Comparison of ENCODE assay signal across 8 cellular contexts in genomic region chr12:119020377-119021360, GRCh38. TPM values are rescaled to one million over a fixed set of nuclear protein-coding genes. Genes with fewer than 3 reads are reported as not detected.
DNase-seq lines count a peak whose midpoint lies in the region; ATAC-seq, FAIRE-seq and TF ChIP-seq lines count a peak whose summit lies in the region.

No MANE protein-coding gene starts in this region.

- no peak overlapping the region for H3K4me3 Mint-ChIP-seq in nephron progenitor cell

- H3K9me3 Mint-ChIP-seq in nephron progenitor cell: peaks cover 11% of the 10 kb centered on the region

- 41% methylated on average over 21 of the region's 22 CpGs for WGBS in GM12878 (ENCODE audit: insufficient coverage, insufficient replicate concordance, low lambda C conversion rate, missing lambda C conversion rate)
- WGBS in tibial nerve, 2 donors: 35 to 36% methylated on average over 22 of the region's 22 CpGs

- TF ChIP-seq EP300 in GM12878 (IDR thresholded peaks at IDR 0.05; ENCODE audit: borderline replicate concordance in 1 of 2, control insufficient read depth in 1 of 2, low read depth in 2 of 2, low read length in 2 of 2): no peak
- no peak for TF ChIP-seq EP300 in tibial nerve (IDR thresholded peaks at IDR 0.05)

- 0 out of 3 replicates have a peak, but pooled peaks have one; percentile 42 for ATAC-seq in GM12878
- no peak for ATAC-seq in GM21737 (IDR thresholded peaks at IDR 0.05; ENCODE audit: unreplicated experiment)
- ATAC-seq in HG03045 (IDR thresholded peaks at IDR 0.05; ENCODE audit: unreplicated experiment): no peak

- H2AFZ ChIP-seq in GM12878 (ENCODE audit: control insufficient read depth, low read depth, low read length): no peak overlapping the region

- SMC1A ChIA-PET in GM12878 (lab: Charles Lee; ENCODE audit: uncharacterized antibody, unreplicated experiment): no interaction called here

- H3K27me3 ChIP-seq in HUES6 (ENCODE audit: control insufficient read depth, insufficient read depth, low read length): no peaks in the 10 kb centered on the region
- H3K27me3 ChIP-seq in GM12878 (replicated peaks in 1 of 2; ENCODE audit: control insufficient read depth in 2 of 2, insufficient read depth in 2 of 2, low read length in 1 of 2): no peaks in the 10 kb centered on the region
- H3K27me3 ChIP-seq in tibial nerve: no peaks in the 10 kb centered on the region

- TF ChIP-seq RAD21 in GM12878 (IDR thresholded peaks at IDR 0.05; ENCODE audit: insufficient read depth, low read depth, low read length): no peak

- H4K20me1 ChIP-seq in GM12878 (ENCODE audit: control insufficient read depth, insufficient read depth): no peaks in the 10 kb centered on the region

- H3K79me2 ChIP-seq in GM12878 (ENCODE audit: control insufficient read depth, insufficient read depth, low read length): no peaks in the 10 kb centered on the region

- H3K4me3 ChIP-seq in HUES6 (ENCODE audit: low read depth, low read length) (0 out of 2 replicates have a peak overlapping the region, but pooled peaks have one; percentile 14), GM12878 (no peak overlapping the region), tibial nerve (no peak overlapping the region)

- intact Hi-C loops in GM12878 (cut with micrococcal nuclease; ENCODE audit: unreplicated experiment): no loop called here

- RAD21 ChIA-PET in GM12878 (lab: Charles Lee; ENCODE audit: unreplicated experiment): no interaction called here

- CTCF ChIA-PET in GM12878 (lab: Yijun Ruan, JAX): no interaction called here

- TF ChIP-seq POLR2A in GM12878 (IDR thresholded peaks at IDR 0.05; ENCODE audit: low read depth, low read length) (no peak), tibial nerve (IDR thresholded peaks at IDR 0.05) (no peak)

- BruUV-seq in GM12878 (replicated peaks; lab: Mats Ljungman, UMichigan): no TSS peak

- DNase-seq in NCI-H748 (lab: John Stamatoyannopoulos, UW; ENCODE audit: unreplicated experiment) (peak; percentile 9), NCI-H748 treated with DMSO at 0.1 percent for 48 hours (lab: John Stamatoyannopoulos, UW) (no peak), GM12878 (ENCODE audit: low read depth, low spot score) (no peak), nephron progenitor cell (peak; percentile 75), tibial nerve (ENCODE audit: low spot score in 2 of 2) (no peak)

- H3K36me3 ChIP-seq in HUES6 (ENCODE audit: control insufficient read depth, insufficient read depth, low read length) (no peaks in the 10 kb centered on the region), GM12878 (ENCODE audit: control insufficient read depth in 2 of 2, insufficient read depth in 2 of 2, low read length in 1 of 2) (no peaks in the 10 kb centered on the region), tibial nerve (no peaks in the 10 kb centered on the region)

- no peak overlapping the region for H3K27ac ChIP-seq in HUES6 (ENCODE audit: low read depth, low read length)
- H3K27ac ChIP-seq in GM12878 (ENCODE audit: control insufficient read depth, insufficient read depth): no peak overlapping the region
- H3K27ac ChIP-seq in tibial nerve: no peak overlapping the region

- H3K9me3 ChIP-seq in HUES6 (ENCODE audit: control insufficient read depth, insufficient read depth, low read depth, low read length) (no peaks in the 10 kb centered on the region), GM12878 (replicated peaks; ENCODE audit: control insufficient read depth, insufficient read depth, low read length) (no peaks in the 10 kb centered on the region), tibial nerve (peaks cover 0 to 8% (median 0%) of the 10 kb centered on the region in 4 donors)

- TF ChIP-seq CTCF in GM12878 (IDR thresholded peaks at IDR 0.05 in 2 of 3, conservative IDR thresholded peaks at IDR 0.05 in 1 of 3; ENCODE audit: control insufficient read depth in 2 of 3, extremely low read depth in 1 of 3, insufficient read depth in 1 of 3, low read depth in 3 of 3, low read length in 3 of 3): peak; percentile 34 to 43 (median 40); a peak in 5 of 6 replicates
- TF ChIP-seq CTCF in nephron progenitor cell (IDR thresholded peaks at IDR 0.05): peak; percentile 64
- TF ChIP-seq CTCF in tibial nerve (IDR thresholded peaks at IDR 0.05): no peak

- no peaks in the 10 kb centered on the region for H3K27me3 Mint-ChIP-seq in nephron progenitor cell (ENCODE audit: low read depth, poor library complexity)

- no peaks in the 10 kb centered on the region for H3K36me3 Mint-ChIP-seq in nephron progenitor cell (ENCODE audit: low read depth)

- H3K4me1 Mint-ChIP-seq in nephron progenitor cell: peaks cover 43% of the 10 kb centered on the region

- no peak overlapping the region for H3K27ac Mint-ChIP-seq in nephron progenitor cell

- no peak overlapping the region for H3K9ac ChIP-seq in HUES6 (ENCODE audit: low read length)
- H3K9ac ChIP-seq in GM12878 (ENCODE audit: control insufficient read depth, insufficient read depth, low read length): no peak overlapping the region

- H3K4me1 ChIP-seq in HUES6 (ENCODE audit: control insufficient read depth, insufficient read depth, low read length) (peaks cover 14% of the 10 kb centered on the region), GM12878 (ENCODE audit: control insufficient read depth, insufficient read depth, low read length) (no peaks in the 10 kb centered on the region), tibial nerve (no peaks in the 10 kb centered on the region)

- FAIRE-seq in GM12878 (lab: Jason Lieb, UNC): no peak

- H3K4me2 ChIP-seq in GM12878 (ENCODE audit: control insufficient read depth, insufficient read depth): no peak overlapping the region

- in situ Hi-C loops in GM12878 (cut with MboI): no loop called here

- POLR2A ChIA-PET in GM12878 (lab: Charles Lee): no interaction called here

TF ChIP-seq in GM12878, 131 proteins besides CTCF, POLR2A, EP300 and RAD21:
- TF ChIP-seq E2F4 (IDR thresholded peaks at IDR 0.05; ENCODE audit: low read depth, low read length): no peak
- TF ChIP-seq PBX3 (IDR thresholded peaks at IDR 0.05; ENCODE audit: insufficient replicate concordance, low read depth, low read length): no peak
- TF ChIP-seq TAF1 (IDR thresholded peaks at IDR 0.05; ENCODE audit: borderline replicate concordance, low read depth, low read length): no peak
- TF ChIP-seq MTA2 (IDR thresholded peaks at IDR 0.05; ENCODE audit: low read depth): no peak
- no peak for TF ChIP-seq SMARCA5 (IDR thresholded peaks at IDR 0.05)
- TF ChIP-seq SREBF1 (IDR thresholded peaks at IDR 0.05; ENCODE audit: low read length): no peak
- no peak for TF ChIP-seq NFXL1 (IDR thresholded peaks at IDR 0.05; ENCODE audit: borderline replicate concordance)
- TF ChIP-seq CEBPB (IDR thresholded peaks at IDR 0.05; ENCODE audit: borderline replicate concordance in 1 of 2, low read depth in 2 of 2, low read length in 2 of 2): no peak
- TF ChIP-seq TARDBP (IDR thresholded peaks at IDR 0.05; ENCODE audit: borderline replicate concordance): no peak
- TF ChIP-seq ETV6 (conservative IDR thresholded peaks at IDR 0.05 in 1 of 2, IDR thresholded peaks at IDR 0.05 in 1 of 2; ENCODE audit: borderline replicate concordance in 1 of 2, low read depth in 1 of 2): no peak
- no peak for TF ChIP-seq NR2C1 (IDR thresholded peaks at IDR 0.05)
- no peak for TF ChIP-seq PAX5 (IDR thresholded peaks at IDR 0.05; ENCODE audit: borderline replicate concordance, low read depth, low read length)
- TF ChIP-seq SIX5 (IDR thresholded peaks at IDR 0.05; ENCODE audit: low read depth, low read length, severe bottlenecking): no peak
- no peak for TF ChIP-seq GATAD2B (conservative IDR thresholded peaks at IDR 0.05; ENCODE audit: low read depth)
- TF ChIP-seq ATF7 (IDR thresholded peaks at IDR 0.05; ENCODE audit: low read depth): no peak
- no peak for TF ChIP-seq JUND (IDR thresholded peaks at IDR 0.05; ENCODE audit: low read depth, low read length)
- TF ChIP-seq HDAC2 (IDR thresholded peaks at IDR 0.05): no peak
- TF ChIP-seq SRF (IDR thresholded peaks at IDR 0.05; ENCODE audit: low read depth in 2 of 2, low read length in 2 of 2): no peak

RNA-seq across cellular contexts. Expression of gene SRRM4, which starts 39.3 kb away (rescaled TPM):
- not detected in 2 replicates for total RNA-seq in GM12878 (2013; cell fraction: nucleolus; rRNA removed)
- total RNA-seq in GM12878 (2014; rRNA removed) (not detected in 2 replicates), GM12878 (2014; rRNA removed; fragmentation: Illumina TruSeq; extraction: Trizol) (not detected in 2 replicates), GM12878 (2021) (not detected in 2 replicates), tibial nerve (not detected)
- polyA plus RNA-seq in GM12878 (2011; ENCODE audit: low read depth): not detected
- polyA plus RNA-seq in GM12878 (2011; rRNA removed) (not detected in 2 replicates), GM12878 (2014; fragmentation: Illumina TruSeq; extraction: Trizol) (under 0.01 TPM in 1 of 2 replicates, not detected in the other), GM12878 (2014; fragmentation: Nextera tagmentation; extraction: Ambion mirVana) (not detected), GM12878 (2014; rRNA removed) (not detected in 2 replicates), GM12878 (2016; fragmentation: Nextera tagmentation; extraction: Ambion mirVana) (under 1 TPM in 1 of 2 experiments, not detected in 1; 0.01 TPM)
- not detected in 2 replicates for polyA plus RNA-seq in GM12878 (2011; cell fraction: cytosol; rRNA removed)
- not detected in 2 replicates for polyA plus RNA-seq in GM12878 (2011; cell fraction: nucleus; rRNA removed)
- not detected in 2 replicates for polyA plus RNA-seq in GM12878 (2012)
- not detected in 2 replicates for polyA minus RNA-seq in GM12878 (2011; rRNA and poly(A)+ RNA removed)
- polyA minus RNA-seq in GM12878 (2011; cell fraction: cytosol; rRNA and poly(A)+ RNA removed): not detected in 2 replicates
- not detected in 2 replicates for polyA minus RNA-seq in GM12878 (2011; cell fraction: nucleus; rRNA and poly(A)+ RNA removed)

Comparison
In these comparisons a context has a peak if more than half of its experiments do, and no peak if none do; other contexts are left out.
1. DNase-seq: peak in NCI-H748 (single experiment) and nephron progenitor cell (single experiment); none in NCI-H748 treated with DMSO at 0.1 percent for 48 hours (single experiment), GM12878 (single experiment) and tibial nerve (0 of 2).
2. CTCF ChIP-seq: peak in GM12878 (3 of 3) and nephron progenitor cell (single experiment); none in tibial nerve (0 of 5).